In the genomic region with DNA sequence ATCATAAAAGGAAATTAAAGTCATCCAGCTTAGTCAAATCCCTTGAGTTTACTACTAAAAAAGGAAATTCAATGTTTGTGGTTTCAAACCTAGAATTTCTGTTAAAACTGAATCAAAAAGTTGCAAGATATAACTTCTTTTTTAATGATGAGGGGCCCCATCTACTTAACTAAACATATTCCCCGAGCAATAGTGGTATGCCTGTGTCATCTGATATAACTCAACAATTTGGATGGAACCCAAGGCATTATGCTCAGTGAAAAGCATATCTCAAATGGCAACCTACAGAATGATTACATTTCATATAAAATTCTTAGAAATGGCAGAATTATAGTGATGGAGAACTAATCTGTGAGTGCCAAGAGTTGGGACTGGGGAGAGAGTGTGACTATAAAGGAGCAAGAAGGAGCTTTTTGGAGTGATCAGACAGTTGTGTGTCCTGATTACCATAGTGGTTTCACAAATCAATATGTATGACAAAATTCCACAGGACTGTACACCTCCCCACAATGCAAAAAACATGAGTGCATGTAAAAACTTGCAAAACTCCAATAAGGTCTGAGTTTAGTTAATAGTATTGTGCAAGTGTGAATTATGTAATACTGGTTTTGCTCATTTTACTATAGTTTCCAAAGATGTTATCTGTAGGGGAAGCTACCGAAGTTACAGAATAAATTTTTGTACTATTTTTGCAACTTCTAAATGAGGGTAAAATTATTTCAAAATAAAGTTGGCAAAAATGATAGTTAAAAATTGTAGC, we compare ENCODE assay signal across 25 cellular contexts.
DNase-seq lines count a peak whose midpoint lies in the region; ATAC-seq and TF ChIP-seq lines count a peak whose summit lies in the region.
"Had no signal": no experiment of that assay in that cellular context is flagged by ENCODE, and none has a peak within 500 bp of the region (broad histone marks: within the 10 kb centered on the region; RNA-seq: fewer than 3 reads in every experiment).

No MANE protein-coding gene starts in this region.

- H3K4me3 Mint-ChIP-seq in activated CD8-positive, alpha-beta T cell treated with anti-CD3 and anti-CD28 coated beads for 36 hours: no peak overlapping the region
- H3K4me3 Mint-ChIP-seq in T-helper 2 cell treated with Interferon-gamma antibody and Interleukin-4, amounts not matched to agents 5 μg/mL and 100 μg/mL, for 36 hours: no peak overlapping the region
- H3K4me3 Mint-ChIP-seq: activated CD4-positive, alpha-beta T cell treated with anti-CD3 and anti-CD28 coated beads, Interleukin-2, amount 10 ng/mL, durations not matched to agents 24 days and 14 days; activated CD8-positive, alpha-beta memory T cell treated with anti-CD3 and anti-CD28 coated beads, Interleukin-2, amount 10 ng/mL, durations not matched to agents 7 days and 5 days; activated naive CD4-positive, alpha-beta T cell treated with anti-CD3 and anti-CD28 coated beads, Interleukin-2, amount 50 U/mL, for 24 hours; stimulated activated memory B cell treated with anti-CD40 and anti-IgM and Interleukin-4, amounts not matched to agents 10 μg/mL and 1 μg/mL and 100 μg/mL, for 72 hours had no signal

- H2BK5ac ChIP-seq in mesenchymal stem cell (ENCODE audit: low read depth, low read length, poor library complexity, severe bottlenecking): no peak overlapping the region

- no peak overlapping the region for H3K27ac ChIP-seq in mesenchymal stem cell (ENCODE audit: low read length, poor library complexity, severe bottlenecking)
- H3K27ac ChIP-seq: gastroesophageal sphincter, testis had no signal

- no peak overlapping the region for H3K27ac Mint-ChIP-seq in activated CD8-positive, alpha-beta T cell treated with anti-CD3 and anti-CD28 coated beads for 36 hours
- H3K27ac Mint-ChIP-seq in T-helper 2 cell treated with Interferon-gamma antibody and Interleukin-4, amounts not matched to agents 5 μg/mL and 100 μg/mL, for 36 hours: no peak overlapping the region
- H3K27ac Mint-ChIP-seq: activated CD4-positive, alpha-beta T cell treated with anti-CD3 and anti-CD28 coated beads, Interleukin-2, amount 10 ng/mL, durations not matched to agents 24 days and 14 days; activated CD8-positive, alpha-beta memory T cell treated with anti-CD3 and anti-CD28 coated beads, Interleukin-2, amount 10 ng/mL, durations not matched to agents 7 days and 5 days; activated naive CD4-positive, alpha-beta T cell treated with anti-CD3 and anti-CD28 coated beads, Interleukin-2, amount 50 U/mL, for 24 hours; stimulated activated memory B cell treated with anti-CD40 and anti-IgM and Interleukin-4, amounts not matched to agents 10 μg/mL and 1 μg/mL and 100 μg/mL, for 72 hours had no signal

- no peak overlapping the region for H2AK5ac ChIP-seq in mesenchymal stem cell (ENCODE audit: low read length, severe bottlenecking)

- WGBS in mesenchymal stem cell: 88% methylated on average over 1 of the region's 2 CpGs

- H3K36me3 ChIP-seq in mesenchymal stem cell (ENCODE audit: control insufficient read depth in 1 of 2, insufficient read depth in 2 of 2, low read depth in 1 of 2, low read length in 2 of 2): no peaks in the 10 kb centered on the region
- H3K36me3 ChIP-seq: ascending aorta, gastroesophageal sphincter had no signal

- H4K8ac ChIP-seq in mesenchymal stem cell (ENCODE audit: low read length): no peak overlapping the region

- no peak overlapping the region for H2BK120ac ChIP-seq in mesenchymal stem cell (ENCODE audit: low read depth, low read length)

- no peak overlapping the region for H3K18ac ChIP-seq in mesenchymal stem cell (ENCODE audit: low read depth in 1 of 2, low read length in 2 of 2)

- no peak overlapping the region for H3K23ac ChIP-seq in mesenchymal stem cell (ENCODE audit: low read length in 2 of 2)

- no peak overlapping the region for H3K4ac ChIP-seq in mesenchymal stem cell (ENCODE audit: low read depth in 1 of 2, low read length in 2 of 2)

- H3K9me3 ChIP-seq in mesenchymal stem cell (ENCODE audit: control insufficient read depth, low read length): peaks cover 5% of the 10 kb centered on the region
- H3K9me3 ChIP-seq: gastroesophageal sphincter, testis had no signal

- no peaks in the 10 kb centered on the region for H3K4me1 Mint-ChIP-seq in activated CD8-positive, alpha-beta T cell treated with anti-CD3 and anti-CD28 coated beads for 36 hours (ENCODE audit: low read depth)
- no peaks in the 10 kb centered on the region for H3K4me1 Mint-ChIP-seq in T-helper 2 cell treated with Interferon-gamma antibody and Interleukin-4, amounts not matched to agents 5 μg/mL and 100 μg/mL, for 36 hours (ENCODE audit: low read depth)
- H3K4me1 Mint-ChIP-seq: activated CD4-positive, alpha-beta T cell treated with anti-CD3 and anti-CD28 coated beads, Interleukin-2, amount 10 ng/mL, durations not matched to agents 24 days and 14 days; activated CD8-positive, alpha-beta memory T cell treated with anti-CD3 and anti-CD28 coated beads, Interleukin-2, amount 10 ng/mL, durations not matched to agents 7 days and 5 days; activated naive CD4-positive, alpha-beta T cell treated with anti-CD3 and anti-CD28 coated beads, Interleukin-2, amount 50 U/mL, for 24 hours had no signal

- no peaks in the 10 kb centered on the region for H3K4me1 ChIP-seq in mesenchymal stem cell (ENCODE audit: control insufficient read depth, insufficient read depth, low read depth, low read length)
- H3K4me1 ChIP-seq: testis had no signal

- H3K4me3 ChIP-seq in mesenchymal stem cell (ENCODE audit: insufficient read depth in 1 of 2, low read depth in 1 of 2, low read length in 2 of 2): peak overlapping the region in 1 of 2 experiments; percentile 19
- H3K4me3 ChIP-seq: ascending aorta, gastroesophageal sphincter, smooth muscle cell, testis had no signal

- H3K79me1 ChIP-seq in mesenchymal stem cell (replicated peaks; ENCODE audit: low read length, poor library complexity, severe bottlenecking): peaks cover 6% of the 10 kb centered on the region

- peaks cover 1% of the 10 kb centered on the region for H3K9me3 Mint-ChIP-seq in activated CD8-positive, alpha-beta T cell treated with anti-CD3 and anti-CD28 coated beads for 36 hours
- H3K9me3 Mint-ChIP-seq in T-helper 2 cell treated with Interferon-gamma antibody and Interleukin-4, amounts not matched to agents 5 μg/mL and 100 μg/mL, for 36 hours: no peaks in the 10 kb centered on the region
- H3K9me3 Mint-ChIP-seq: activated CD4-positive, alpha-beta T cell treated with anti-CD3 and anti-CD28 coated beads, Interleukin-2, amount 10 ng/mL, durations not matched to agents 24 days and 14 days; activated naive CD4-positive, alpha-beta T cell treated with anti-CD3 and anti-CD28 coated beads, Interleukin-2, amount 50 U/mL, for 24 hours; stimulated activated memory B cell treated with anti-CD40 and anti-IgM and Interleukin-4, amounts not matched to agents 10 μg/mL and 1 μg/mL and 100 μg/mL, for 72 hours had no signal

- TF ChIP-seq CTCF in activated CD8-positive, alpha-beta T cell treated with anti-CD3 and anti-CD28 coated beads for 36 hours (IDR thresholded peaks at IDR 0.05): no peak

- intact Hi-C loops in activated CD8-positive, alpha-beta T cell treated with anti-CD3 and anti-CD28 coated beads for 36 hours (cut with micrococcal nuclease): no loop called here

- H3K27me3 ChIP-seq in mesenchymal stem cell (ENCODE audit: control insufficient read depth in 1 of 2, insufficient read depth in 1 of 2, low read length in 2 of 2): no peaks in the 10 kb centered on the region
- H3K27me3 ChIP-seq: ascending aorta, gastroesophageal sphincter, testis had no signal

- H3K36me3 Mint-ChIP-seq in activated CD8-positive, alpha-beta T cell treated with anti-CD3 and anti-CD28 coated beads for 36 hours (ENCODE audit: low read depth): no peaks in the 10 kb centered on the region
- no peaks in the 10 kb centered on the region for H3K36me3 Mint-ChIP-seq in T-helper 2 cell treated with Interferon-gamma antibody and Interleukin-4, amounts not matched to agents 5 μg/mL and 100 μg/mL, for 36 hours (ENCODE audit: low read depth)
- H3K36me3 Mint-ChIP-seq: activated CD8-positive, alpha-beta memory T cell treated with anti-CD3 and anti-CD28 coated beads, Interleukin-2, amount 10 ng/mL, durations not matched to agents 7 days and 5 days; activated naive CD4-positive, alpha-beta T cell treated with anti-CD3 and anti-CD28 coated beads, Interleukin-2, amount 50 U/mL, for 24 hours had no signal

- peak; percentile 43 for DNase-seq in CD1c-positive myeloid dendritic cell (ENCODE audit: extremely low spot score)
- DNase-seq in MV-4-11 (lab: John Stamatoyannopoulos, UW): peak; percentile 64
- peak; percentile 42 for DNase-seq in amniotic epithelial cell (ENCODE audit: low read depth)
- no peak for DNase-seq in mesenchymal stem cell
- DNase-seq in activated CD8-positive, alpha-beta T cell treated with anti-CD3 and anti-CD28 coated beads for 36 hours: no peak
- no peak for DNase-seq in nucleus accumbens (lab: John Stamatoyannopoulos, UW)
- no peak for DNase-seq in T-helper 2 cell treated with Interferon-gamma antibody and Interleukin-4, amounts not matched to agents 5 μg/mL and 100 μg/mL, for 36 hours (ENCODE audit: low spot score)
- DNase-seq: activated CD4-positive, alpha-beta T cell treated with anti-CD3 and anti-CD28 coated beads, Interleukin-2, amount 10 ng/mL, durations not matched to agents 24 days and 14 days; activated CD8-positive, alpha-beta memory T cell treated with anti-CD3 and anti-CD28 coated beads, Interleukin-2, amount 10 ng/mL, durations not matched to agents 7 days and 5 days; cerebellar nuclear complex; DMS79 treated with DMSO at 0.1 percent for 48 hours; erythroblast; kidney; NCI-H1436; NCI-H2107; NCI-H524 treated with DMSO at 0.1 percent for 48 hours; T-helper 1 cell; testis had no signal

- no peak overlapping the region for H2BK12ac ChIP-seq in mesenchymal stem cell (ENCODE audit: low read length in 2 of 2)

- no peak overlapping the region for H3K4me2 ChIP-seq in mesenchymal stem cell (ENCODE audit: low read length, poor library complexity, severe bottlenecking)
- H3K4me2 ChIP-seq: smooth muscle cell had no signal

- H4K91ac ChIP-seq in mesenchymal stem cell (ENCODE audit: low read length): no peak overlapping the region

- no peak overlapping the region for H2BK15ac ChIP-seq in mesenchymal stem cell (ENCODE audit: low read depth, poor library complexity, severe bottlenecking)

- H3K14ac ChIP-seq in mesenchymal stem cell (ENCODE audit: low read length in 2 of 2): no peak overlapping the region

- POLR2A ChIA-PET in activated CD8-positive, alpha-beta T cell treated with anti-CD3 and anti-CD28 coated beads for 36 hours (lab: Charles Lee): no interaction called here

- ATAC-seq in activated CD8-positive, alpha-beta T cell treated with anti-CD3 and anti-CD28 coated beads for 36 hours: no peak
- ATAC-seq in activated CD4-positive, CD25-positive, alpha-beta regulatory T cell treated with anti-CD3 and anti-CD28 coated beads, Interleukin-2, amount 50 U/mL, for 24 hours: no peak
- ATAC-seq: activated CD8-positive, alpha-beta memory T cell treated with anti-CD3 and anti-CD28 coated beads, Interleukin-2, amount 10 ng/mL, durations not matched to agents 7 days and 5 days; gastroesophageal sphincter; HepG2; stimulated activated memory B cell treated with anti-CD40 and anti-IgM and Interleukin-4, amounts not matched to agents 10 μg/mL and 1 μg/mL and 100 μg/mL, for 72 hours had no signal

- no peak overlapping the region for H2AFZ ChIP-seq in mesenchymal stem cell (ENCODE audit: low read depth, low read length)

- H3K9ac ChIP-seq in mesenchymal stem cell (ENCODE audit: low read length): peak overlapping the region; percentile 69

- H3K27me3 Mint-ChIP-seq in activated CD8-positive, alpha-beta T cell treated with anti-CD3 and anti-CD28 coated beads for 36 hours: no peaks in the 10 kb centered on the region
- no peaks in the 10 kb centered on the region for H3K27me3 Mint-ChIP-seq in T-helper 2 cell treated with Interferon-gamma antibody and Interleukin-4, amounts not matched to agents 5 μg/mL and 100 μg/mL, for 36 hours (ENCODE audit: low read depth)
- H3K27me3 Mint-ChIP-seq: activated CD4-positive, alpha-beta T cell treated with anti-CD3 and anti-CD28 coated beads, Interleukin-2, amount 10 ng/mL, durations not matched to agents 24 days and 14 days; activated CD8-positive, alpha-beta memory T cell treated with anti-CD3 and anti-CD28 coated beads, Interleukin-2, amount 10 ng/mL, durations not matched to agents 7 days and 5 days; activated naive CD4-positive, alpha-beta T cell treated with anti-CD3 and anti-CD28 coated beads, Interleukin-2, amount 50 U/mL, for 24 hours; stimulated activated memory B cell treated with anti-CD40 and anti-IgM and Interleukin-4, amounts not matched to agents 10 μg/mL and 1 μg/mL and 100 μg/mL, for 72 hours had no signal

- CTCF ChIA-PET in activated CD8-positive, alpha-beta T cell treated with anti-CD3 and anti-CD28 coated beads for 36 hours (lab: Charles Lee): interaction anchor here (1.8 to 2.1 kb wide), 2 partner anchors 8 to 19 kb away, joined by 7 read pairs; no protein-coding TSS in a partner anchor

Comparison
In these comparisons a context has a peak if more than half of its experiments do, and no peak if none do; other contexts are left out.
1. DNase-seq: peak in CD1c-positive myeloid dendritic cell (single experiment), MV-4-11 (single experiment) and amniotic epithelial cell (single experiment); none in mesenchymal stem cell (single experiment), activated CD8-positive, alpha-beta T cell treated with anti-CD3 and anti-CD28 coated beads for 36 hours (single experiment), nucleus accumbens (0 of 56) and T-helper 2 cell treated with Interferon-gamma antibody and Interleukin-4, amounts not matched to agents 5 μg/mL and 100 μg/mL, for 36 hours (single experiment).